8 cellular contexts compared by ENCODE assay signal in genomic region chr10:73413108-73413527, GRCh38. TPM values are rescaled to one million over a fixed set of nuclear protein-coding genes. Genes with fewer than 3 reads are reported as not detected.
A peak's percentile ranks its signal among the peaks of the same experiment; 100 is the strongest.
DNase-seq lines count a peak whose midpoint lies in the region; ATAC-seq, FAIRE-seq and TF ChIP-seq lines count a peak whose summit lies in the region.

No MANE protein-coding gene starts in this region.

- no peak for TF ChIP-seq CTCF in GM12878 (IDR thresholded peaks at IDR 0.05 in 2 of 3, conservative IDR thresholded peaks at IDR 0.05 in 1 of 3; ENCODE audit: control insufficient read depth in 2 of 3, extremely low read depth in 1 of 3, insufficient read depth in 1 of 3, low read depth in 3 of 3, low read length in 3 of 3)

- BruUV-seq in GM12878 (replicated peaks; lab: Mats Ljungman, UMichigan): no TSS peak

- H3K9me3 ChIP-seq in GM12878 (replicated peaks; ENCODE audit: control insufficient read depth, insufficient read depth, low read length): no peaks in the 10 kb centered on the region

- TF ChIP-seq POLR2A in GM12878 (IDR thresholded peaks at IDR 0.05; ENCODE audit: low read depth, low read length): no peak

- H3K9ac ChIP-seq in GM12878 (ENCODE audit: control insufficient read depth, insufficient read depth, low read length): peak overlapping the region; percentile 93

- peak overlapping the region; percentile 93 for H3K27ac ChIP-seq in GM12878 (ENCODE audit: control insufficient read depth, insufficient read depth)

- no peaks in the 10 kb centered on the region for H3K27me3 ChIP-seq in GM12878 (replicated peaks in 1 of 2; ENCODE audit: control insufficient read depth in 2 of 2, insufficient read depth in 2 of 2, low read length in 1 of 2)

- H3K36me3 Mint-ChIP-seq in immature natural killer cell: peaks cover 0 to 3% (median 0%) of the 10 kb centered on the region in 3 donors

- H3K4me1 ChIP-seq in GM12878 (ENCODE audit: control insufficient read depth, insufficient read depth, low read length): no peaks in the 10 kb centered on the region

- H2AFZ ChIP-seq in GM12878 (ENCODE audit: control insufficient read depth, low read depth, low read length): peak overlapping the region; percentile 97

- peak overlapping the region; percentile 90 to 92 (median 90) for H3K4me3 Mint-ChIP-seq in immature natural killer cell

- POLR2A ChIA-PET in GM12878 (lab: Charles Lee): interaction anchor here (0.6 to 1.9 kb wide), 12 partner anchors 11 to 587 kb away, joined by 3 to 11 read pairs (median 4); partner anchors contain the start of genes DNAJC9, MRPS16, MSS51 and P4HA1

- H3K4me3 ChIP-seq in GM12878: peak overlapping the region; percentile 84

- CTCF ChIA-PET in GM12878 (lab: Yijun Ruan, JAX): interaction anchor here (1.2 kb wide), 2 partner anchors 9 to 27 kb away, joined by 3 to 4 read pairs; no protein-coding TSS in a partner anchor

- H3K4me1 Mint-ChIP-seq in immature natural killer cell: peaks cover 37 to 64% of the 10 kb centered on the region in 2 donors

- SMC1A ChIA-PET in GM12878 (lab: Charles Lee; ENCODE audit: uncharacterized antibody, unreplicated experiment): no interaction called here

- intact Hi-C loops in GM12878 (cut with micrococcal nuclease; ENCODE audit: unreplicated experiment): loop anchor here (5.0 kb wide), 1 partner anchor 166 kb away; the partner anchor contains the start of gene DNAJC9

- peak; percentile 38 for FAIRE-seq in GM12878 (lab: Jason Lieb, UNC)

- no peaks in the 10 kb centered on the region for H4K20me1 ChIP-seq in GM12878 (ENCODE audit: control insufficient read depth, insufficient read depth)

- H3K36me3 ChIP-seq in GM12878 (ENCODE audit: control insufficient read depth in 2 of 2, insufficient read depth in 2 of 2, low read length in 1 of 2): no peaks in the 10 kb centered on the region; a peak in 1 of 4 replicates

- no peak for TF ChIP-seq RAD21 in GM12878 (IDR thresholded peaks at IDR 0.05; ENCODE audit: insufficient read depth, low read depth, low read length)

- DNase-seq in DMS79 (lab: John Stamatoyannopoulos, UW) (peak; percentile 46), GM12878 (ENCODE audit: low read depth, low spot score) (peak; percentile 41), immature natural killer cell (peak; percentile 49 to 56 (median 53)), OCI-M1 (lab: John Stamatoyannopoulos, UW) (no peak)
- peak; percentile 58 for DNase-seq in stimulated activated CD4-positive, alpha-beta T cell treated with anti-CD3 and anti-CD28 coated beads, Interleukin-4, amount 100 ng/mL, for 24 hours

- peak overlapping the region; percentile 90 for H3K4me2 ChIP-seq in GM12878 (ENCODE audit: control insufficient read depth, insufficient read depth)

- no peak for TF ChIP-seq EP300 in GM12878 (IDR thresholded peaks at IDR 0.05; ENCODE audit: borderline replicate concordance in 1 of 2, control insufficient read depth in 1 of 2, low read depth in 2 of 2, low read length in 2 of 2)

- under 1% methylated on average over 9 of the region's 9 CpGs for WGBS in GM12878 (ENCODE audit: insufficient coverage, insufficient replicate concordance, low lambda C conversion rate, missing lambda C conversion rate)

- H3K27me3 Mint-ChIP-seq in immature natural killer cell (ENCODE audit: low read depth in 3 of 3): peaks cover 0 to 6% (median 0%) of the 10 kb centered on the region in 3 donors

- no peaks in the 10 kb centered on the region for H3K9me3 Mint-ChIP-seq in immature natural killer cell

- ATAC-seq in GM19452 (IDR thresholded peaks at IDR 0.05; ENCODE audit: unreplicated experiment) (peak; percentile 31), HG03520 (IDR thresholded peaks at IDR 0.05; ENCODE audit: unreplicated experiment) (peak; percentile 29), GM12878 (peak; percentile 64)

- H3K27ac Mint-ChIP-seq in immature natural killer cell: peak overlapping the region; percentile 81 to 97 (median 94)

- peaks cover 56% of the 10 kb centered on the region for H3K79me2 ChIP-seq in GM12878 (ENCODE audit: control insufficient read depth, insufficient read depth, low read length)

- in situ Hi-C loops in GM12878 (cut with MboI): no loop called here

- RAD21 ChIA-PET in GM12878 (lab: Charles Lee; ENCODE audit: unreplicated experiment): no interaction called here

TF ChIP-seq in PFSK-1, 5 proteins besides CTCF, POLR2A, EP300 and RAD21:
- no peak; the same call in 1 of the 2 replicates for TF ChIP-seq POLR2AphosphoS5 (IDR thresholded peaks at IDR 0.05; ENCODE audit: low read depth, low read length)
- TF ChIP-seq FOXP2 (optimal IDR thresholded peaks at IDR 0.05; ENCODE audit: borderline replicate concordance, extremely low read depth, extremely low read length, insufficient read depth): no peak
- TF ChIP-seq TAF1 (IDR thresholded peaks at IDR 0.05; ENCODE audit: borderline replicate concordance, insufficient read depth, low read length): peak; percentile 19; the same call in 1 of the 2 replicates

TF ChIP-seq in GM12878, 131 proteins besides CTCF, POLR2A, EP300 and RAD21 (continues in another document):
- TF ChIP-seq POLR2AphosphoS5 (IDR thresholded peaks at IDR 0.05; ENCODE audit: low read length): peak; percentile 84; the same call in 1 of the 2 replicates
- no peak for TF ChIP-seq ZZZ3 (IDR thresholded peaks at IDR 0.05; ENCODE audit: control insufficient read depth, insufficient read length, low read depth)
- 0 out of 2 replicates have a peak, but pooled peaks have one; percentile 13 for TF ChIP-seq YY1 (IDR thresholded peaks at IDR 0.05; ENCODE audit: low read depth, low read length)
- TF ChIP-seq CREM (IDR thresholded peaks at IDR 0.05; ENCODE audit: low read depth): peak; percentile 57; the same call in 1 of the 2 replicates
- peak; percentile 50; the same call in 1 of the 2 replicates for TF ChIP-seq SMARCA5 (IDR thresholded peaks at IDR 0.05)
- no peak for TF ChIP-seq NFXL1 (IDR thresholded peaks at IDR 0.05; ENCODE audit: borderline replicate concordance)

RNA-seq across cellular contexts. Expression of gene ANXA7, which starts 0.7 kb away (rescaled TPM):
- 62.7 TPM for polyA plus RNA-seq in PFSK-1 (2012; ENCODE audit: insufficient read length, low read depth)
- 44.3 and 46.5 TPM in 2 replicates for total RNA-seq in GM12878 (2013; cell fraction: nucleolus; rRNA removed)
- total RNA-seq in GM12878 (2014; rRNA removed) (93.8 and 100 TPM in 2 replicates), GM12878 (2014; rRNA removed; fragmentation: Illumina TruSeq; extraction: Trizol) (101 TPM in 2 replicates), GM12878 (2021) (125 and 128 TPM in 2 replicates)
- polyA plus RNA-seq in GM12878 (2011; ENCODE audit: low read depth): 48.1 TPM
- polyA plus RNA-seq in GM12878 (2011; rRNA removed) (98.7 and 112 TPM in 2 replicates), GM12878 (2014; fragmentation: Illumina TruSeq; extraction: Trizol) (123 and 131 TPM in 2 replicates), GM12878 (2014; fragmentation: Nextera tagmentation; extraction: Ambion mirVana) (10 to 100 TPM; 70.6 to 75.8 TPM), GM12878 (2014; rRNA removed) (95.7 and 113 TPM in 2 replicates), GM12878 (2016; fragmentation: Nextera tagmentation; extraction: Ambion mirVana) (100 to 1,000 TPM; 177 to 184 TPM), immature natural killer cell (100 to 1,000 TPM; 119 to 234 (median 136) TPM)
- 75.3 and 89.2 TPM in 2 replicates for polyA plus RNA-seq in GM12878 (2011; cell fraction: cytosol; rRNA removed)
- 72.4 and 75.5 TPM in 2 replicates for polyA plus RNA-seq in GM12878 (2011; cell fraction: nucleus; rRNA removed)
- polyA plus RNA-seq in GM12878 (2012): 58.3 and 63.7 TPM in 2 replicates
- polyA minus RNA-seq in GM12878 (2011; rRNA and poly(A)+ RNA removed): 75.4 and 87.9 TPM in 2 replicates
- 31.1 and 43.9 TPM in 2 replicates for polyA minus RNA-seq in GM12878 (2011; cell fraction: cytosol; rRNA and poly(A)+ RNA removed)
- polyA minus RNA-seq in GM12878 (2011; cell fraction: nucleus; rRNA and poly(A)+ RNA removed): 21.6 and 28.9 TPM in 2 replicates

RNA-seq across cellular contexts. Expression of gene MSS51, which starts 20.2 kb away (rescaled TPM):
- polyA plus RNA-seq in PFSK-1 (2012; ENCODE audit: insufficient read length, low read depth): 0.68 TPM
- 13.5 and 14.6 TPM in 2 replicates for total RNA-seq in GM12878 (2013; cell fraction: nucleolus; rRNA removed)
- 1.6 and 2.1 TPM in 2 replicates for total RNA-seq in GM12878 (2014; rRNA removed)
- total RNA-seq in GM12878 (2014; rRNA removed; fragmentation: Illumina TruSeq; extraction: Trizol): 1.8 and 2.0 TPM in 2 replicates
- total RNA-seq in GM12878 (2021): 1.2 and 1.5 TPM in 2 replicates
- 1.1 TPM for polyA plus RNA-seq in GM12878 (2011; ENCODE audit: low read depth)
- polyA plus RNA-seq in GM12878 (2011; rRNA removed): 2.1 and 3.2 TPM in 2 replicates
- 1.1 and 1.2 TPM in 2 replicates for polyA plus RNA-seq in GM12878 (2011; cell fraction: cytosol; rRNA removed)
- 6.6 and 7.3 TPM in 2 replicates for polyA plus RNA-seq in GM12878 (2011; cell fraction: nucleus; rRNA removed)
- polyA plus RNA-seq in GM12878 (2012): 0.97 and 1.8 TPM in 2 replicates
- 1.5 TPM in 2 replicates for polyA plus RNA-seq in GM12878 (2014; fragmentation: Illumina TruSeq; extraction: Trizol)
- polyA plus RNA-seq in GM12878 (2014; fragmentation: Nextera tagmentation; extraction: Ambion mirVana): under 1 TPM; 0.39 to 0.84 TPM
- 1.9 and 2.5 TPM in 2 replicates for polyA plus RNA-seq in GM12878 (2014; rRNA removed)
- polyA plus RNA-seq in GM12878 (2016; fragmentation: Nextera tagmentation; extraction: Ambion mirVana): under 1 TPM; 0.06 to 0.59 TPM
- 2.0 and 3.8 TPM in 2 replicates for polyA minus RNA-seq in GM12878 (2011; rRNA and poly(A)+ RNA removed)
- polyA minus RNA-seq in GM12878 (2011; cell fraction: cytosol; rRNA and poly(A)+ RNA removed): not detected in 2 replicates
- 3.3 and 4.3 TPM in 2 replicates for polyA minus RNA-seq in GM12878 (2011; cell fraction: nucleus; rRNA and poly(A)+ RNA removed)
- under 1 TPM in 2 of 3 donors, not detected in 1; 0.16 to 0.38 TPM for polyA plus RNA-seq in immature natural killer cell

RNA-seq across cellular contexts. Expression of gene CFAP70, which starts 54.5 kb away (rescaled TPM):
- not detected for polyA plus RNA-seq in PFSK-1 (2012; ENCODE audit: insufficient read length, low read depth)
- total RNA-seq in GM12878 (2013; cell fraction: nucleolus; rRNA removed): 2.0 and 2.7 TPM in 2 replicates
- total RNA-seq in GM12878 (2014; rRNA removed) (0.34 and 0.38 TPM in 2 replicates), GM12878 (2014; rRNA removed; fragmentation: Illumina TruSeq; extraction: Trizol) (0.36 and 0.46 TPM in 2 replicates), GM12878 (2021) (0.51 and 0.58 TPM in 2 replicates)
- polyA plus RNA-seq in GM12878 (2011; ENCODE audit: low read depth): 0.55 TPM
- polyA plus RNA-seq in GM12878 (2011; rRNA removed) (0.72 TPM in 2 replicates), GM12878 (2014; fragmentation: Illumina TruSeq; extraction: Trizol) (0.44 and 0.57 TPM in 2 replicates), GM12878 (2014; fragmentation: Nextera tagmentation; extraction: Ambion mirVana) (under 1 TPM; 0.21 to 0.46 TPM), GM12878 (2014; rRNA removed) (0.58 and 1.1 TPM in 2 replicates), GM12878 (2016; fragmentation: Nextera tagmentation; extraction: Ambion mirVana) (under 1 TPM; 0.32 to 0.37 TPM), immature natural killer cell (under 1 TPM in 1 of 3 donors, not detected in 2; 0.16 TPM)
- polyA plus RNA-seq in GM12878 (2011; cell fraction: cytosol; rRNA removed): 0.12 and 0.27 TPM in 2 replicates
- 1.5 and 1.8 TPM in 2 replicates for polyA plus RNA-seq in GM12878 (2011; cell fraction: nucleus; rRNA removed)
- polyA plus RNA-seq in GM12878 (2012): 0.60 and 0.69 TPM in 2 replicates
- polyA minus RNA-seq in GM12878 (2011; rRNA and poly(A)+ RNA removed): 0.21 and 0.22 TPM in 2 replicates
- 0.27 TPM in 1 of 2 replicates, not detected in the other for polyA minus RNA-seq in GM12878 (2011; cell fraction: cytosol; rRNA and poly(A)+ RNA removed)
- 0.57 and 0.60 TPM in 2 replicates for polyA minus RNA-seq in GM12878 (2011; cell fraction: nucleus; rRNA and poly(A)+ RNA removed)
